20 cellular contexts compared by ENCODE assay signal in the genomic region with DNA sequence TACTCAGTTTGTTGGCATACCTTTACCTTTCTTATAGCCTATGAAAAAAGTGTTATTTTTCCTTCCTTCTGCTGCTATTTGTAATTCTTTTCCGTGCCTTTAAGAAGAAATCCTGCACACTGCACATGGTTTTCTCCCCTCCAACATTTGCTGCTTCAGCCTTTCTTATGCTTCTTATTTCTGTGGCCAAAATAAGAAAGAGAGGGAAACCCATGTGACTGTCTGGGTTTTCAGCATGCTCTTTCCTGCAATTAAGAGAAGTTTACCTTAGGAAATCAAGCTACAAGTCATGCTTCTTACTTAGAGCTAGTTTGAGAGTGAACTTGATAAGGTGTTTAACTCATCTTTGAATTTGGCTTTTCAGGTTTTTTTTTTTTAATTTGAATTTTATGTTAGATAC. TPM values are rescaled to one million over a fixed set of nuclear protein-coding genes. Genes with fewer than 3 reads are reported as not detected.
DNase-seq lines count a peak whose midpoint lies in the region; ATAC-seq, FAIRE-seq and TF ChIP-seq lines count a peak whose summit lies in the region.
"Had no signal": no experiment of that assay in that cellular context is flagged by ENCODE, and none has a peak within 500 bp of the region (broad histone marks: within the 10 kb centered on the region; RNA-seq: fewer than 3 reads in every experiment).

No MANE protein-coding gene starts in this region.

- peaks cover 14% of the 10 kb centered on the region; the same call in 1 of the 2 replicates for H3K4me1 ChIP-seq in MM.1S (ENCODE audit: low read length)

- H3K27me3 ChIP-seq in MM.1S (replicated peaks; ENCODE audit: insufficient read depth, low read length), result no peaks in the 10 kb centered on the region

- no peaks in the 10 kb centered on the region; the same call in 1 of the 2 replicates for H3F3A ChIP-seq in MM.1S (ENCODE audit: insufficient read depth, low read length)

- H3K9ac ChIP-seq in MM.1S (ENCODE audit: low read length), result no peak overlapping the region

- peak overlapping the region; percentile 27 for H3K27ac Mint-ChIP-seq in osteocyte (ENCODE audit: unreplicated experiment)
- H3K27ac Mint-ChIP-seq in stimulated activated effector memory CD8-positive, alpha-beta T cell treated with anti-CD3 and anti-CD28 coated beads, Interleukin-12 subunit alpha, Interleukin-12 subunit beta, amount 100 ng/mL, for 72 hours, result no peak overlapping the region

- no peak overlapping the region for H3K27ac ChIP-seq in MM.1S (ENCODE audit: low read length)
- H3K27ac ChIP-seq: SK-N-MC had no signal

- TF ChIP-seq CTCF in MM.1S (IDR thresholded peaks at IDR 0.05; ENCODE audit: low read length), result no peak
- no peak for TF ChIP-seq CTCF in osteocyte (IDR thresholded peaks at IDR 0.05)

- peaks cover 66% of the 10 kb centered on the region for H3K4me1 Mint-ChIP-seq in osteocyte (ENCODE audit: unreplicated experiment)
- no peaks in the 10 kb centered on the region for H3K4me1 Mint-ChIP-seq in stimulated activated effector memory CD8-positive, alpha-beta T cell treated with anti-CD3 and anti-CD28 coated beads, Interleukin-12 subunit alpha, Interleukin-12 subunit beta, amount 100 ng/mL, for 72 hours

- ATAC-seq in stimulated activated effector memory CD8-positive, alpha-beta T cell treated with anti-CD3 and anti-CD28 coated beads, Interleukin-12 subunit alpha, Interleukin-12 subunit beta, amount 100 ng/mL, for 72 hours, result no peak
- ATAC-seq in esophagus mucosa, result no peak
- ATAC-seq: HepG2, Right ventricle myocardium inferior had no signal

- no peaks in the 10 kb centered on the region for H3K9me2 ChIP-seq in MM.1S (replicated peaks; ENCODE audit: insufficient read depth, low read length)

- DNase-seq in MM.1S (peak; percentile 20), globus pallidus (ENCODE audit: low spot score) (peak; percentile 58), osteocyte (ENCODE audit: extremely low spot score, unreplicated experiment) (no peak)
- DNase-seq in effector CD8-positive, alpha-beta T cell (lab: John Stamatoyannopoulos, UW), result no peak
- no peak for DNase-seq in stimulated activated effector memory CD8-positive, alpha-beta T cell treated with anti-CD3 and anti-CD28 coated beads, Interleukin-12 subunit alpha, Interleukin-12 subunit beta, amount 100 ng/mL, for 72 hours (ENCODE audit: low spot score in 2 of 2)
- DNase-seq: COR-L47; HFFc6; Karpas-422; NCI-H1417; NCI-H1930; NCI-H2171; NCI-H446; NCI-H69; NK-92 treated with Interleukin-12 subunit alpha and Interleukin-12 subunit beta, amount 100 ng/mL, for 24 hours had no signal

- H3K36me3 Mint-ChIP-seq in osteocyte (ENCODE audit: unreplicated experiment), result peaks cover 2% of the 10 kb centered on the region
- H3K36me3 Mint-ChIP-seq in stimulated activated effector memory CD8-positive, alpha-beta T cell treated with anti-CD3 and anti-CD28 coated beads, Interleukin-12 subunit alpha, Interleukin-12 subunit beta, amount 100 ng/mL, for 72 hours, result no peaks in the 10 kb centered on the region

- FAIRE-seq in G401.6 (lab: Jason Lieb, UNC), result peak; percentile 36
- FAIRE-seq: H1, HepG2 had no signal

- no peaks in the 10 kb centered on the region for H3K36me3 ChIP-seq in MM.1S (replicated peaks; ENCODE audit: insufficient read depth, low read length)

- no peaks in the 10 kb centered on the region for H4K20me1 ChIP-seq in MM.1S (ENCODE audit: insufficient read depth, low read length)

- H3K4me3 Mint-ChIP-seq in osteocyte (ENCODE audit: unreplicated experiment), result no peak overlapping the region
- H3K4me3 Mint-ChIP-seq in stimulated activated effector memory CD8-positive, alpha-beta T cell treated with anti-CD3 and anti-CD28 coated beads, Interleukin-12 subunit alpha, Interleukin-12 subunit beta, amount 100 ng/mL, for 72 hours, result no peak overlapping the region
- H3K4me3 Mint-ChIP-seq: HFFc6 had no signal

- no peak overlapping the region for H2AFZ ChIP-seq in MM.1S (ENCODE audit: low read length)

- H3K4me3 ChIP-seq in MM.1S (ENCODE audit: low read length), result no peak overlapping the region
- H3K4me3 ChIP-seq: SK-N-MC had no signal

- H3K9me3 ChIP-seq in MM.1S (replicated peaks; ENCODE audit: insufficient read depth, low read length), result no peaks in the 10 kb centered on the region

- peak overlapping the region; percentile 53 for H3K4me2 ChIP-seq in MM.1S (ENCODE audit: low read depth, low read length)

- peaks cover 96% of the 10 kb centered on the region for H3K79me2 ChIP-seq in MM.1S (ENCODE audit: low read length)

- no peaks in the 10 kb centered on the region for H3K9me3 Mint-ChIP-seq in osteocyte (ENCODE audit: unreplicated experiment)
- H3K9me3 Mint-ChIP-seq in stimulated activated effector memory CD8-positive, alpha-beta T cell treated with anti-CD3 and anti-CD28 coated beads, Interleukin-12 subunit alpha, Interleukin-12 subunit beta, amount 100 ng/mL, for 72 hours, result no peaks in the 10 kb centered on the region
- H3K9me3 Mint-ChIP-seq: HFFc6 had no signal

- no peaks in the 10 kb centered on the region for H3K27me3 Mint-ChIP-seq in osteocyte (ENCODE audit: unreplicated experiment)

RNA-seq across cellular contexts. Expression of gene TBC1D12, which starts 11.0 kb away (rescaled TPM):
- total RNA-seq in osteocyte (16.8 and 19.4 TPM in 2 replicates), esophagus mucosa (3.6 TPM)

RNA-seq across cellular contexts. Expression of gene NOC3L, which starts 50.6 kb away (rescaled TPM):
- total RNA-seq in osteocyte (15.3 and 15.5 TPM in 2 replicates), esophagus mucosa (11.8 TPM)

Comparison
In these comparisons a context has a peak if more than half of its experiments do, and no peak if none do; other contexts are left out.
1. DNase-seq: peak in MM.1S (single experiment) and globus pallidus (single experiment); none in osteocyte (single experiment), effector CD8-positive, alpha-beta T cell (single experiment) and stimulated activated effector memory CD8-positive, alpha-beta T cell treated with anti-CD3 and anti-CD28 coated beads, Interleukin-12 subunit alpha, Interleukin-12 subunit beta, amount 100 ng/mL, for 72 hours (0 of 2).